ENCODE assay signal across 8 cellular contexts in the genomic region with DNA sequence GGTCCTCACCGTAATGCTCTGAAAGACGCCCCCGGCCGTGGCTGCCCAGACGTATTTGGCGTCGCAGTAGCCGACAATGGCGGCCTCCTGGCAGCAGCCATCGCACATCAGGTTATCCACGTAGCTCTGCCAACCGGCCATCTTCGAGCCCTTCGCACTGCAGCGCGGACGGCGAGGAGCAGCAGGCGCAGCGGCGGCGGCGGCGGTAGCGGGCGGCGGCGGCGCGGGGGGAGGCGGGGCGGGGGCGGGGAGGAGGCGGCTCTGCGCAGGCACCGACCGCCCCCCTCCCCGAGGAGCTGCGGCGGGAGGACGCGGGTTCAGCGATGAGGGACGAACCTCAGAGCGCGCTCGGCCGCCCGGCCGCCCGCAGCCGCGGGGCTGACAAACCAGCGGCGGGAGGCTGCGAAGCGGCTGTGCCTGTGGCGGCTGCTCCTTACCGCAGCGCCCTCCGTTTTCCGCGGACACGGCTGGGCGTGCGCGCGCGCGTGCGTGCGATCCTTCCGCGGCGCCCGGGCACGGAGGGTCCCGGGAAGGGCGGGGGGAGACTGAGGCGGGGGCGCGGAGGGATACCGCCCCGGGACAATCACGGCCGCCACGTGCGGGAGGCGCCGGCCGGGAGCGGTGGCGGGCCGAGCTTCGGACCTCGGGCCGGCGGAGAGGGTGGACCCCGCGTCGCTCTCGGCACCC. TPM values are rescaled to one million over a fixed set of nuclear protein-coding genes. Genes with fewer than 3 reads are reported as not detected.
DNase-seq lines count a peak whose midpoint lies in the region; ATAC-seq, FAIRE-seq and TF ChIP-seq lines count a peak whose summit lies in the region.

PFN2 (minus strand) TSS at position 180 of the 687 bp plus-strand sequence; CDS start at position 141, 39 bp downstream.

- H3K9me2 ChIP-seq in GM23338 (ENCODE audit: insufficient read depth): no peaks in the 10 kb centered on the region

- H3K79me2 ChIP-seq in GM23338 (replicated peaks; ENCODE audit: insufficient read depth) (peaks cover 60% of the 10 kb centered on the region), astrocyte (ENCODE audit: insufficient read depth, low read length) (peaks cover 65% of the 10 kb centered on the region)

- H3K36me3 Mint-ChIP-seq in GM23338 (ENCODE audit: low read depth): peaks cover 38% of the 10 kb centered on the region
- H3K36me3 Mint-ChIP-seq in astrocyte (ENCODE audit: low read depth, unreplicated experiment): no peaks in the 10 kb centered on the region

- H4K20me1 ChIP-seq in GM23338 (replicated peaks; ENCODE audit: insufficient read depth): peaks cover 5% of the 10 kb centered on the region; the same call in 1 of the 2 replicates
- peaks cover 15% of the 10 kb centered on the region for H4K20me1 ChIP-seq in astrocyte (ENCODE audit: insufficient read depth, low read length)

- FAIRE-seq in astrocyte (lab: Jason Lieb, UNC): no peak

- intact Hi-C loops in right cardiac atrium (cut with DNase I) (loop anchor here in 1 of 4 donors (2.0 kb wide), 1 partner anchor 214 kb away; no protein-coding TSS in a partner anchor), vagina (cut with DNase I) (loop anchor here (10.0 kb wide), 1 partner anchor 434 kb away; the partner anchor contains the start of gene TSC22D2)

- H3K4me1 ChIP-seq in GM23338 (ENCODE audit: insufficient read depth) (peaks cover 32% of the 10 kb centered on the region), astrocyte (ENCODE audit: insufficient read depth, low read length) (peaks cover 25% of the 10 kb centered on the region), right cardiac atrium (ENCODE audit: control insufficient read depth, insufficient read depth, low read length) (no peaks in the 10 kb centered on the region), vagina (peaks cover 20% of the 10 kb centered on the region)

- no peaks in the 10 kb centered on the region for H3F3A ChIP-seq in GM23338 (replicated peaks; ENCODE audit: low read depth)

- H3K4me1 Mint-ChIP-seq in GM23338 (peaks cover 43% of the 10 kb centered on the region), astrocyte (ENCODE audit: low read depth, unreplicated experiment) (peaks cover 19% of the 10 kb centered on the region)

- H3K36me3 ChIP-seq in GM23338 (ENCODE audit: insufficient read depth): peaks cover 3% of the 10 kb centered on the region; the same call in 1 of the 2 replicates
- H3K36me3 ChIP-seq in astrocyte (ENCODE audit: insufficient read depth, low read length): peaks cover 6% of the 10 kb centered on the region
- H3K36me3 ChIP-seq in vagina: no peaks in the 10 kb centered on the region

- H3K9me3 ChIP-seq in astrocyte (ENCODE audit: insufficient read depth, low read depth, low read length): no peaks in the 10 kb centered on the region
- H3K9me3 ChIP-seq in right cardiac atrium (ENCODE audit: control insufficient read depth, low read length): no peaks in the 10 kb centered on the region
- no peaks in the 10 kb centered on the region for H3K9me3 ChIP-seq in vagina

- H3K4me2 ChIP-seq in GM23338 (peak within 1 kb of the TSS; percentile 81), astrocyte (ENCODE audit: low read length) (peak within 1 kb of the TSS; percentile 97)

- H3K4me3 Mint-ChIP-seq in GM23338: peak within 1 kb of the TSS; percentile 98
- H3K4me3 Mint-ChIP-seq in astrocyte (ENCODE audit: unreplicated experiment): peak within 1 kb of the TSS; percentile 98

- no peak for TF ChIP-seq POLR2A in vagina (IDR thresholded peaks at IDR 0.05)

- H3K27me3 Mint-ChIP-seq in GM23338 (ENCODE audit: insufficient read depth, low read depth, poor library complexity) (peaks cover 16% of the 10 kb centered on the region), astrocyte (ENCODE audit: low read depth, unreplicated experiment) (no peaks in the 10 kb centered on the region)

- peak; percentile 78 for DNase-seq in DMS79 treated with DMSO at 0.1 percent for 48 hours (lab: John Stamatoyannopoulos, UW)
- DNase-seq in GM23338 (ENCODE audit: low spot score): no peak
- DNase-seq in M059J (ENCODE audit: low read depth): peak; percentile 74
- DNase-seq in T-helper 1 cell: peak; percentile 27 to 66 (median 46)
- peak; percentile 72 for DNase-seq in astrocyte (ENCODE audit: low read depth)
- peak; percentile 61 to 89 (median 88) for DNase-seq in right cardiac atrium
- DNase-seq in putamen (ENCODE audit: low spot score): peak; percentile 70
- DNase-seq in vagina (ENCODE audit: extremely low spot score in 2 of 2): no peak

- no peak for TF ChIP-seq CTCF in GM23338 (conservative IDR thresholded peaks at IDR 0.05; ENCODE audit: low read depth in 2 of 2)
- TF ChIP-seq CTCF in astrocyte (IDR thresholded peaks at IDR 0.05; ENCODE audit: insufficient read depth, low read depth, low read length): no peak
- no peak for TF ChIP-seq CTCF in vagina (IDR thresholded peaks at IDR 0.05)

- H3K9me3 Mint-ChIP-seq in GM23338: no peaks in the 10 kb centered on the region; the same call in none of the 3 replicates
- no peaks in the 10 kb centered on the region for H3K9me3 Mint-ChIP-seq in astrocyte (ENCODE audit: unreplicated experiment)

- peak within 1 kb of the TSS; percentile 64 for H3K4me3 ChIP-seq in GM23338
- H3K4me3 ChIP-seq in astrocyte (ENCODE audit: insufficient read depth, low read depth, low read length): peak within 1 kb of the TSS; percentile 97
- H3K4me3 ChIP-seq in right cardiac atrium (ENCODE audit: low read length): peak within 1 kb of the TSS; percentile 75
- peak within 1 kb of the TSS; percentile 91 to 95 for H3K4me3 ChIP-seq in vagina

- ATAC-seq in GM23338: peak; percentile 30
- ATAC-seq in right cardiac atrium: peak; percentile 83 to 88

- no peaks in the 10 kb centered on the region for H3K27me3 ChIP-seq in GM23338 (ENCODE audit: insufficient read depth)
- H3K27me3 ChIP-seq in astrocyte (ENCODE audit: insufficient read depth, low read length): no peaks in the 10 kb centered on the region
- H3K27me3 ChIP-seq in right cardiac atrium (ENCODE audit: control insufficient read depth, insufficient read depth): no peaks in the 10 kb centered on the region
- H3K27me3 ChIP-seq in vagina: no peaks in the 10 kb centered on the region

- peak within 1 kb of the TSS; percentile 96 for H3K27ac ChIP-seq in GM23338 (ENCODE audit: low read depth)
- peak within 1 kb of the TSS; percentile 94 for H3K27ac ChIP-seq in astrocyte (ENCODE audit: low read depth, low read length)
- peak within 1 kb of the TSS; percentile 95 for H3K27ac ChIP-seq in right cardiac atrium (ENCODE audit: low read length)
- peak within 1 kb of the TSS; percentile 94 for H3K27ac ChIP-seq in vagina

- 0 out of 2 replicates have a peak within 1 kb of the TSS, but pooled peaks have one; percentile 2 for H2AFZ ChIP-seq in GM23338
- H2AFZ ChIP-seq in astrocyte (ENCODE audit: low read depth, low read length): peak within 1 kb of the TSS; percentile 76

- WGBS in right cardiac atrium: under 1% methylated on average over 102 of the region's 102 CpGs

- H3K27ac Mint-ChIP-seq in GM23338 (peak within 1 kb of the TSS; percentile 99), astrocyte (ENCODE audit: unreplicated experiment) (peak within 1 kb of the TSS; percentile 99)

- H3K9ac ChIP-seq in astrocyte (ENCODE audit: low read length): peak within 1 kb of the TSS; percentile 96

TF ChIP-seq in GM23338, 12 proteins besides CTCF, POLR2A, EP300 and RAD21 (continues in another document):
- TF ChIP-seq NANOG (IDR thresholded peaks at IDR 0.05; ENCODE audit: borderline replicate concordance) (no peak), STAT1 (IDR thresholded peaks at IDR 0.05; ENCODE audit: unreplicated experiment) (no peak), ZNF114 (CRISPR knock-in tag; IDR thresholded peaks at IDR 0.05) (no peak), EZH2 (IDR thresholded peaks at IDR 0.05; ENCODE audit: low read depth, unreplicated experiment) (no peak), POLR2AphosphoS5 (IDR thresholded peaks at IDR 0.05; ENCODE audit: low read depth) (peak; percentile 56; the same call in 1 of the 2 replicates)
- TF ChIP-seq, protein P1, sequence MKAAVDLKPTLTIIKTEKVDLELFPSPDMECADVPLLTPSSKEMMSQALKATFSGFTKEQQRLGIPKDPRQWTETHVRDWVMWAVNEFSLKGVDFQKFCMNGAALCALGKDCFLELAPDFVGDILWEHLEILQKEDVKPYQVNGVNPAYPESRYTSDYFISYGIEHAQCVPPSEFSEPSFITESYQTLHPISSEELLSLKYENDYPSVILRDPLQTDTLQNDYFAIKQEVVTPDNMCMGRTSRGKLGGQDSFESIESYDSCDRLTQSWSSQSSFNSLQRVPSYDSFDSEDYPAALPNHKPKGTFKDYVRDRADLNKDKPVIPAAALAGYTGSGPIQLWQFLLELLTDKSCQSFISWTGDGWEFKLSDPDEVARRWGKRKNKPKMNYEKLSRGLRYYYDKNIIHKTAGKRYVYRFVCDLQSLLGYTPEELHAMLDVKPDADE (IDR thresholded peaks at IDR 0.05): no peak

RNA-seq across cellular contexts. Expression of gene PFN2, which starts in this region (rescaled TPM):
- 200 and 212 TPM in 2 replicates for total RNA-seq in GM23338 (2014; rRNA removed; shearing (Covaris generic))
- polyA plus RNA-seq in GM23338 (2016; fragmentation: Nextera tagmentation; extraction: Ambion mirVana) (173 and 183 TPM in 2 replicates), right cardiac atrium (48.5 TPM)
- total RNA-seq in M059J (2014; rRNA removed; shearing (Covaris generic)): 393 and 470 TPM in 2 replicates
- total RNA-seq in astrocyte (172 and 179 TPM in 2 replicates), right cardiac atrium (10 to 100 TPM; 57.2 to 74.6 (median 67.4) TPM), vagina (49.4 TPM)

Comparison
In these comparisons a context has a peak if more than half of its experiments do, and no peak if none do; other contexts are left out.
1. DNase-seq: peak in DMS79 treated with DMSO at 0.1 percent for 48 hours (single experiment), M059J (single experiment), T-helper 1 cell (5 of 5), astrocyte (single experiment), right cardiac atrium (3 of 3) and putamen (single experiment); none in GM23338 (single experiment) and vagina (0 of 2).
2. Peak in every context shown above with its lines, with median percentiles within 50 percentile points of each other: H3K27ac ChIP-seq and H3K4me3 ChIP-seq.